Comparison of ENCODE assay signal across 8 cellular contexts in genomic region chr1:13749543-13750307, GRCh38. TPM values are rescaled to one million over a fixed set of nuclear protein-coding genes. Genes with fewer than 3 reads are reported as not detected.
DNase-seq lines count a peak whose midpoint lies in the region; ATAC-seq, FAIRE-seq and TF ChIP-seq lines count a peak whose summit lies in the region.

No MANE protein-coding gene starts in this region.

- no peaks in the 10 kb centered on the region for H3K9me3 ChIP-seq in astrocyte (ENCODE audit: insufficient read depth, low read depth, low read length)
- no peaks in the 10 kb centered on the region for H3K9me3 ChIP-seq in iPS-18a (ENCODE audit: control insufficient read depth, low read depth, low read length)
- no peaks in the 10 kb centered on the region for H3K9me3 ChIP-seq in spleen

- H3K27ac Mint-ChIP-seq in astrocyte (ENCODE audit: unreplicated experiment): peak overlapping the region; percentile 98

- peak overlapping the region; percentile 100 for H3K4me3 Mint-ChIP-seq in astrocyte (ENCODE audit: unreplicated experiment)

- H3K79me2 ChIP-seq in astrocyte (ENCODE audit: insufficient read depth, low read length): peaks cover 51% of the 10 kb centered on the region

- H3K4me3 ChIP-seq in astrocyte (ENCODE audit: insufficient read depth, low read depth, low read length): peak overlapping the region; percentile 96
- H3K4me3 ChIP-seq in iPS-18a (ENCODE audit: low read length): peak overlapping the region; percentile 93
- peak overlapping the region; percentile 78 to 95 (median 88) for H3K4me3 ChIP-seq in spleen

- peak overlapping the region; percentile 89 for H3K4me2 ChIP-seq in astrocyte (ENCODE audit: low read length)

- H3K27ac ChIP-seq in RWPE1 (peak overlapping the region; percentile 97), astrocyte (ENCODE audit: low read depth, low read length) (peak overlapping the region; percentile 81), iPS-18a (ENCODE audit: low read length) (no peak overlapping the region), spleen (peak overlapping the region; percentile 90 to 98 (median 97))

- H3K4me1 ChIP-seq in astrocyte (ENCODE audit: insufficient read depth, low read length) (peaks cover 18% of the 10 kb centered on the region), iPS-18a (ENCODE audit: control insufficient read depth, low read depth, low read length) (peaks cover 9% of the 10 kb centered on the region), spleen (peaks cover 36 to 72% (median 60%) of the 10 kb centered on the region in 6 donors)

- peak overlapping the region; percentile 40 for H2AFZ ChIP-seq in astrocyte (ENCODE audit: low read depth, low read length)

- H4K20me1 ChIP-seq in astrocyte (ENCODE audit: insufficient read depth, low read length): peaks cover 50% of the 10 kb centered on the region

- intact Hi-C loops in spleen (cut with DNase I; ENCODE audit: low total_unique reads): no loop called here

- CTCF ChIA-PET in RWPE1 (lab: Yijun Ruan, JAX): interaction anchor here (0.6 kb wide), 1 partner anchor 11 kb away, joined by 4 read pairs; no protein-coding TSS in a partner anchor

- peak overlapping the region; percentile 96 for H3K9ac ChIP-seq in astrocyte (ENCODE audit: low read length)
- peak overlapping the region; percentile 62 for H3K9ac ChIP-seq in iPS-18a (ENCODE audit: low read length)

- no peak for TF ChIP-seq POLR2A in spleen (IDR thresholded peaks at IDR 0.05)

- H3K9me3 Mint-ChIP-seq in astrocyte (ENCODE audit: unreplicated experiment): no peaks in the 10 kb centered on the region

- H3K36me3 ChIP-seq in astrocyte (ENCODE audit: insufficient read depth, low read length) (peaks cover 3% of the 10 kb centered on the region), iPS-18a (ENCODE audit: control insufficient read depth, low read depth, low read length) (peaks cover 3% of the 10 kb centered on the region), spleen (peaks cover 0 to 27% (median 6%) of the 10 kb centered on the region in 6 donors)

- H3K27me3 Mint-ChIP-seq in astrocyte (ENCODE audit: low read depth, unreplicated experiment): no peaks in the 10 kb centered on the region

- H3K27me3 ChIP-seq in astrocyte (ENCODE audit: insufficient read depth, low read length) (no peaks in the 10 kb centered on the region), iPS-18a (ENCODE audit: control insufficient read depth, insufficient read depth, low read length) (peaks cover 39% of the 10 kb centered on the region), spleen (replicated peaks in 1 of 7) (no peaks in the 10 kb centered on the region)

- ATAC-seq in GM18858 (IDR thresholded peaks at IDR 0.05; ENCODE audit: unreplicated experiment) (peak; percentile 5), HG03097 (IDR thresholded peaks at IDR 0.05; ENCODE audit: low FRiP score, unreplicated experiment) (peak; percentile 30)

- TF ChIP-seq CTCF in RWPE1 (conservative IDR thresholded peaks at IDR 0.05; ENCODE audit: low read depth) (no peak), astrocyte (IDR thresholded peaks at IDR 0.05; ENCODE audit: insufficient read depth, low read depth, low read length) (no peak), spleen (IDR thresholded peaks at IDR 0.05 in 8 of 11, conservative IDR thresholded peaks at IDR 0.05 in 3 of 11) (no peak)

- peaks cover 32% of the 10 kb centered on the region for H3K4me1 Mint-ChIP-seq in astrocyte (ENCODE audit: low read depth, unreplicated experiment)

- POLR2A ChIA-PET in RWPE1 (lab: Yijun Ruan, JAX; ENCODE audit: low non-redundant PET): interaction anchor here (0.7 to 1.6 kb wide), 2 partner anchors 8 to 52 kb away, joined by 3 read pairs; no protein-coding TSS in a partner anchor

- DNase-seq in A172 (ENCODE audit: low spot score) (peak; percentile 1), RWPE1 (ENCODE audit: low spot score) (peak; percentile 42), astrocyte (ENCODE audit: low read depth) (no peak), spleen (peak; percentile 96), foreskin melanocyte (no peak)

- FAIRE-seq in astrocyte (lab: Jason Lieb, UNC): no peak

- H3K36me3 Mint-ChIP-seq in astrocyte (ENCODE audit: low read depth, unreplicated experiment): peaks cover 6% of the 10 kb centered on the region

- 0 to 1% (median 1%) methylated on average over 28 to 81 of the region's 81 CpGs for WGBS in spleen, 5 donors

RNA-seq across cellular contexts. Expression of gene PRDM2, which starts 49.7 kb away (rescaled TPM):
- total RNA-seq in A172 (2014; rRNA removed; shearing (Covaris generic)): 2.5 and 3.6 TPM in 2 replicates
- 48.8 and 49.0 TPM in 2 replicates for total RNA-seq in astrocyte
- 10 to 100 TPM; 54.7 to 75.7 (median 63.4) TPM for total RNA-seq in spleen
- polyA plus RNA-seq in spleen: 10 to 100 TPM; 12.0 to 17.5 (median 15.5) TPM

Comparison
In these comparisons a context has a peak if more than half of its experiments do, and no peak if none do; other contexts are left out.
1. DNase-seq: peak in A172 (single experiment), RWPE1 (single experiment) and spleen (single experiment); none in astrocyte (single experiment) and foreskin melanocyte (single experiment).
2. RNA of gene PRDM2, which starts 49.7 kb away (total RNA-seq): 54.7 to 75.7 TPM in spleen and 48.8 to 49.0 TPM in astrocyte; 2.5 to 3.6 TPM in A172; every median in the first group is over 10 times any median in the second.
3. Peak in every context shown above with its lines, with median percentiles within 50 percentile points of each other: H3K4me3 ChIP-seq.